In genomic region chr15:71775857-71776256, GRCh38 we compare ENCODE assay signal across 20 cellular contexts. TPM values are rescaled to one million over a fixed set of nuclear protein-coding genes. Genes with fewer than 3 reads are reported as not detected.
DNase-seq lines count a peak whose midpoint lies in the region; ATAC-seq and TF ChIP-seq lines count a peak whose summit lies in the region.
"Had no signal": no experiment of that assay in that cellular context is flagged by ENCODE, and none has a peak within 500 bp of the region (broad histone marks: within the 10 kb centered on the region; RNA-seq: fewer than 3 reads in every experiment).

No MANE protein-coding gene starts in this region.

- peaks cover 8% of the 10 kb centered on the region for H3K4me1 Mint-ChIP-seq in CD14-positive monocyte

- no peak for TF ChIP-seq CTCF in CD14-positive monocyte (IDR thresholded peaks at IDR 0.05)

- H3K4me3 ChIP-seq in adipocyte (ENCODE audit: low read length): no peak overlapping the region
- H3K4me3 ChIP-seq: A549; BLaER1 treated with 17β-estradiol and CSF1 and Interleukin-3, amounts not matched to agents 10 nM and 100 nM; GM12878; HAP-1 had no signal

- H3K27ac Mint-ChIP-seq in CD14-positive monocyte: no peak overlapping the region

- H3K27me3 ChIP-seq in adipocyte (replicated peaks; ENCODE audit: control insufficient read depth, insufficient read depth, low read length): no peaks in the 10 kb centered on the region
- H3K27me3 ChIP-seq: BE2C; BLaER1 treated with 17β-estradiol and CSF1 and Interleukin-3, amounts not matched to agents 10 nM and 100 nM had no signal

- DNase-seq in EL: peak; percentile 34
- peak; percentile 17 for DNase-seq in HCEC 1CT
- peak; percentile 53 for DNase-seq in adipocyte (ENCODE audit: low read depth)
- no peak for DNase-seq in CD14-positive monocyte (ENCODE audit: low spot score)
- no peak for DNase-seq in activated naive CD4-positive, alpha-beta T cell (lab: John Stamatoyannopoulos, UW)
- DNase-seq: 8988T; ACHN; AML-193; BE2C; CD4-positive, alpha-beta memory T cell; DMS 273 treated with DMSO at 0.1 percent for 48 hours; DMS79; GDM1; GOT3 had no signal

- peaks cover 8% of the 10 kb centered on the region for H3K4me1 ChIP-seq in adipocyte (ENCODE audit: control insufficient read depth, insufficient read depth, low read length)
- H3K4me1 ChIP-seq: BE2C, HAP-1 had no signal

- H3K4me3 Mint-ChIP-seq in CD14-positive monocyte: no peak overlapping the region

- intact Hi-C loops in CD14-positive monocyte (cut with micrococcal nuclease): no loop called here

- peaks cover 2 to 8% (median 3%) of the 10 kb centered on the region in 3 donors for H3K27me3 Mint-ChIP-seq in CD14-positive monocyte (ENCODE audit: low read depth in 3 of 3)

- no peaks in the 10 kb centered on the region for H3K9me3 ChIP-seq in adipocyte (ENCODE audit: control insufficient read depth, low read length)
- H3K9me3 ChIP-seq: A549; BE2C; BLaER1 treated with 17β-estradiol and CSF1 and Interleukin-3, amounts not matched to agents 10 nM and 100 nM; HAP-1 had no signal

- no peak for ATAC-seq in HG02870 (IDR thresholded peaks at IDR 0.05; ENCODE audit: unreplicated experiment)
- no peak for ATAC-seq in GM21717 (IDR thresholded peaks at IDR 0.05; ENCODE audit: unreplicated experiment)
- ATAC-seq: A549, GM12878 had no signal

- H3K36me3 ChIP-seq in adipocyte (ENCODE audit: control insufficient read depth, insufficient read depth, low read length, severe bottlenecking): no peaks in the 10 kb centered on the region
- H3K36me3 ChIP-seq: BE2C; BLaER1 treated with 17β-estradiol and CSF1 and Interleukin-3, amounts not matched to agents 10 nM and 100 nM; HAP-1 had no signal

- no peaks in the 10 kb centered on the region for H3K36me3 Mint-ChIP-seq in CD14-positive monocyte
- H3K36me3 Mint-ChIP-seq: CD4-positive, alpha-beta memory T cell had no signal

- no peak overlapping the region for H3K9ac ChIP-seq in adipocyte (ENCODE audit: low read length)
- H3K9ac ChIP-seq: BLaER1 treated with 17β-estradiol and CSF1 and Interleukin-3, amounts not matched to agents 10 nM and 100 nM had no signal

- H3K9me3 Mint-ChIP-seq in CD14-positive monocyte: peaks cover 0 to 1% (median 0%) of the 10 kb centered on the region in 7 donors
- H3K9me3 Mint-ChIP-seq: CD4-positive, alpha-beta memory T cell had no signal

RNA-seq across cellular contexts. Expression of gene NR2E3, which starts 34.5 kb away (rescaled TPM):
- not detected for polyA plus RNA-seq in CD14-positive monocyte
- polyA plus RNA-seq: CD4-positive, alpha-beta memory T cell had no signal

Comparison
In these comparisons a context has a peak if more than half of its experiments do, and no peak if none do; other contexts are left out.
1. DNase-seq: peak in EL (single experiment), HCEC 1CT (single experiment) and adipocyte (single experiment); none in CD14-positive monocyte (single experiment) and activated naive CD4-positive, alpha-beta T cell (0 of 4).